Comparison of ENCODE assay signal across 13 cellular contexts in the genomic region with DNA sequence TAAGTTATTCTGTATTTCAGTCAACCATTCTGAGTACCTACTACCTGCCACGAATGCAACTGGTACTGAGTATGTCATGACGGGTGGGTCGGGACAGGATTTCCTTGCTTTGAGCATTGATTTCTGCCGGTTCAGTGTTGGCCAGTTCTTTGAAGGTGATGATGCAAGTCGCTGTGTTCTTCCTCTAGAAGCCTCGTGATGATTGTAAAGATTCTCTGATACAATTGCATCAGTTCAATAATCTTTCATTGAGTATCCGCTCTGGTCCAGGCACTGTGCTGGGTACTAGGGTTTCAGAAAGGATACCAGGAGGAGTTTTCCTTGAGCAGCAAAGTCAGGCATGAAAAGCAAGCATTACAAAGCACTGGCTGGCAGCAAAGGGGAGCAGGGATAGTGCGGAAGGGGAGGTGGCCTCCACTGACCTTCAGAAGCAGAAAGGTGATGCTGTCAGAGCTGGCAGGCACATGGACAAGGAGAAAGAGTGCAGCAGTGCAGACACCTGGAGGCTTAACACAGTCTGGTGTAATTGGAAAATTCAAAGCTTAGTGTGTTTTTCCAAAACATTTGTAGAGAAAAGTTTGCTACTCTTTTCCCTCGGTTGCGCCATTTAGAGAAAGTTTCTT.
DNase-seq lines count a peak whose midpoint lies in the region; ATAC-seq and TF ChIP-seq lines count a peak whose summit lies in the region.
"Had no signal": no experiment of that assay in that cellular context is flagged by ENCODE, and none has a peak within 500 bp of the region (broad histone marks: within the 10 kb centered on the region; RNA-seq: fewer than 3 reads in every experiment).

No MANE protein-coding gene starts in this region.

- H4K20me1 ChIP-seq in osteoblast (ENCODE audit: insufficient read depth, low read length): no peaks in the 10 kb centered on the region

- no peaks in the 10 kb centered on the region for H3K9me3 ChIP-seq in osteoblast (ENCODE audit: low read depth, low read length)
- H3K9me3 ChIP-seq: SJSA1 had no signal

- H3K27ac ChIP-seq in osteoblast (ENCODE audit: low read depth, low read length): no peak overlapping the region
- H3K27ac ChIP-seq: neural progenitor cell, SJSA1 had no signal

- H2AFZ ChIP-seq in osteoblast (ENCODE audit: low read length): no peak overlapping the region
- H2AFZ ChIP-seq: neural progenitor cell had no signal

- H3K27ac Mint-ChIP-seq in activated naive CD4-positive, alpha-beta T cell treated with anti-CD3 and anti-CD28 coated beads, Interleukin-2, amount 50 U/mL, for 24 hours: peak overlapping the region; percentile 99
- H3K27ac Mint-ChIP-seq in T-helper 1 cell treated with Interleukin-12 subunit alpha and Interleukin-12 subunit beta and Interleukin-4 antibody, amounts not matched to agents 30 μg/mL and 1 μg/mL, for 36 hours: peak overlapping the region; percentile 99
- peak overlapping the region; percentile 69 to 76 for H3K27ac Mint-ChIP-seq in effector memory CD8-positive, alpha-beta T cell
- H3K27ac Mint-ChIP-seq in stimulated activated effector memory CD8-positive, alpha-beta T cell treated with anti-CD3 and anti-CD28 coated beads, Interleukin-12 subunit alpha, Interleukin-12 subunit beta, amount 100 ng/mL, for 72 hours: peak overlapping the region; percentile 96
- H3K27ac Mint-ChIP-seq in MCF 10A (ENCODE audit: low read depth, unreplicated experiment): no peak overlapping the region
- H3K27ac Mint-ChIP-seq: neural progenitor cell had no signal

- CTCF ChIA-PET in MCF 10A (lab: Yijun Ruan, JAX): interaction anchor here (0.7 kb wide), 1 partner anchor 190 kb away, joined by 3 read pairs; no protein-coding TSS in a partner anchor

- H3K27me3 ChIP-seq in osteoblast (ENCODE audit: insufficient read depth, low read length): no peaks in the 10 kb centered on the region
- H3K27me3 ChIP-seq: neural progenitor cell, SJSA1 had no signal

- no peaks in the 10 kb centered on the region for H3K36me3 ChIP-seq in osteoblast (ENCODE audit: insufficient read depth, low read length)
- H3K36me3 ChIP-seq: neural progenitor cell, SJSA1 had no signal

- no peaks in the 10 kb centered on the region for H3K27me3 Mint-ChIP-seq in activated naive CD4-positive, alpha-beta T cell treated with anti-CD3 and anti-CD28 coated beads, Interleukin-2, amount 50 U/mL, for 24 hours
- no peaks in the 10 kb centered on the region for H3K27me3 Mint-ChIP-seq in T-helper 1 cell treated with Interleukin-12 subunit alpha and Interleukin-12 subunit beta and Interleukin-4 antibody, amounts not matched to agents 30 μg/mL and 1 μg/mL, for 36 hours (ENCODE audit: low read depth)
- H3K27me3 Mint-ChIP-seq in effector memory CD8-positive, alpha-beta T cell: no peaks in the 10 kb centered on the region
- no peaks in the 10 kb centered on the region for H3K27me3 Mint-ChIP-seq in MCF 10A (ENCODE audit: insufficient read depth, unreplicated experiment)

- POLR2A ChIA-PET in MCF 10A (lab: Yijun Ruan, JAX): no interaction called here

- ATAC-seq in effector memory CD8-positive, alpha-beta T cell (replicated peaks): no peak
- no peak for ATAC-seq in stimulated activated effector memory CD8-positive, alpha-beta T cell treated with anti-CD3 and anti-CD28 coated beads, Interleukin-12 subunit alpha, Interleukin-12 subunit beta, amount 100 ng/mL, for 72 hours
- ATAC-seq: sciatic nerve had no signal

- H3K4me1 ChIP-seq in osteoblast (ENCODE audit: insufficient read depth, low read length): no peaks in the 10 kb centered on the region
- H3K4me1 ChIP-seq: neural progenitor cell had no signal

- H3K36me3 Mint-ChIP-seq in activated naive CD4-positive, alpha-beta T cell treated with anti-CD3 and anti-CD28 coated beads, Interleukin-2, amount 50 U/mL, for 24 hours: peaks cover 58% of the 10 kb centered on the region
- H3K36me3 Mint-ChIP-seq in T-helper 1 cell treated with Interleukin-12 subunit alpha and Interleukin-12 subunit beta and Interleukin-4 antibody, amounts not matched to agents 30 μg/mL and 1 μg/mL, for 36 hours (ENCODE audit: low read depth): peaks cover 80% of the 10 kb centered on the region
- peaks cover 47% of the 10 kb centered on the region for H3K36me3 Mint-ChIP-seq in effector memory CD8-positive, alpha-beta T cell (ENCODE audit: insufficient read depth)
- peaks cover 69% of the 10 kb centered on the region for H3K36me3 Mint-ChIP-seq in stimulated activated effector memory CD8-positive, alpha-beta T cell treated with anti-CD3 and anti-CD28 coated beads, Interleukin-12 subunit alpha, Interleukin-12 subunit beta, amount 100 ng/mL, for 72 hours
- peaks cover 13% of the 10 kb centered on the region for H3K36me3 Mint-ChIP-seq in MCF 10A (ENCODE audit: insufficient read depth, unreplicated experiment)

- H3K79me2 ChIP-seq in osteoblast (ENCODE audit: insufficient read depth, low read length): no peaks in the 10 kb centered on the region

- intact Hi-C loops in MCF 10A (cut with micrococcal nuclease): no loop called here

- DNase-seq in activated naive CD4-positive, alpha-beta T cell treated with Interleukin-2 at 50 U/mL for 16 hours: no peak
- DNase-seq in effector memory CD8-positive, alpha-beta T cell: no peak
- DNase-seq in stimulated activated effector memory CD8-positive, alpha-beta T cell treated with anti-CD3 and anti-CD28 coated beads, Interleukin-12 subunit alpha, Interleukin-12 subunit beta, amount 100 ng/mL, for 72 hours (ENCODE audit: low spot score in 2 of 2): peak in 1 of 2 donors; percentile 44
- no peak for DNase-seq in stimulated activated CD4-positive, alpha-beta T cell treated with anti-CD3 and anti-CD28 coated beads, Interleukin-4, amount 100 ng/mL, for 24 hours
- DNase-seq in osteoblast (ENCODE audit: insufficient read length, low spot score, missing footprints) (no peak), MCF 10A (ENCODE audit: unreplicated experiment) (no peak)
- DNase-seq: dermis blood vessel endothelial cell, hippocampal formation had no signal

- no peak overlapping the region for H3K4me2 ChIP-seq in osteoblast (ENCODE audit: insufficient read depth, low read length)
- H3K4me2 ChIP-seq: neural progenitor cell had no signal

- H3K4me1 Mint-ChIP-seq in activated naive CD4-positive, alpha-beta T cell treated with anti-CD3 and anti-CD28 coated beads, Interleukin-2, amount 50 U/mL, for 24 hours: peaks cover 77% of the 10 kb centered on the region
- peaks cover 63% of the 10 kb centered on the region for H3K4me1 Mint-ChIP-seq in T-helper 1 cell treated with Interleukin-12 subunit alpha and Interleukin-12 subunit beta and Interleukin-4 antibody, amounts not matched to agents 30 μg/mL and 1 μg/mL, for 36 hours (ENCODE audit: low read depth)
- peaks cover 35 to 41% of the 10 kb centered on the region in 2 donors for H3K4me1 Mint-ChIP-seq in effector memory CD8-positive, alpha-beta T cell (ENCODE audit: low read depth in 2 of 2)
- peaks cover 63% of the 10 kb centered on the region for H3K4me1 Mint-ChIP-seq in stimulated activated effector memory CD8-positive, alpha-beta T cell treated with anti-CD3 and anti-CD28 coated beads, Interleukin-12 subunit alpha, Interleukin-12 subunit beta, amount 100 ng/mL, for 72 hours
- peaks cover 9% of the 10 kb centered on the region for H3K4me1 Mint-ChIP-seq in MCF 10A (ENCODE audit: insufficient read depth, unreplicated experiment)
- H3K4me1 Mint-ChIP-seq: neural progenitor cell had no signal

- TF ChIP-seq CTCF in osteoblast (IDR thresholded peaks at IDR 0.05; ENCODE audit: extremely low read depth, low read depth, low read length) (no peak), MCF 10A (IDR thresholded peaks at IDR 0.05; ENCODE audit: unreplicated experiment) (no peak)

- BruUV-seq in MCF 10A (replicated peaks; lab: Mats Ljungman, UMichigan): no TSS peak

- peaks cover 7% of the 10 kb centered on the region for H3K9me3 Mint-ChIP-seq in activated naive CD4-positive, alpha-beta T cell treated with anti-CD3 and anti-CD28 coated beads, Interleukin-2, amount 50 U/mL, for 24 hours
- H3K9me3 Mint-ChIP-seq in T-helper 1 cell treated with Interleukin-12 subunit alpha and Interleukin-12 subunit beta and Interleukin-4 antibody, amounts not matched to agents 30 μg/mL and 1 μg/mL, for 36 hours: peaks cover 23% of the 10 kb centered on the region
- no peaks in the 10 kb centered on the region for H3K9me3 Mint-ChIP-seq in effector memory CD8-positive, alpha-beta T cell
- no peaks in the 10 kb centered on the region for H3K9me3 Mint-ChIP-seq in stimulated activated effector memory CD8-positive, alpha-beta T cell treated with anti-CD3 and anti-CD28 coated beads, Interleukin-12 subunit alpha, Interleukin-12 subunit beta, amount 100 ng/mL, for 72 hours
- no peaks in the 10 kb centered on the region for H3K9me3 Mint-ChIP-seq in MCF 10A (ENCODE audit: unreplicated experiment)

- H3K4me3 ChIP-seq in osteoblast (ENCODE audit: insufficient read depth, low read length): no peak overlapping the region
- H3K4me3 ChIP-seq: neural progenitor cell, SJSA1 had no signal

- peak overlapping the region; percentile 71 for H3K4me3 Mint-ChIP-seq in activated naive CD4-positive, alpha-beta T cell treated with anti-CD3 and anti-CD28 coated beads, Interleukin-2, amount 50 U/mL, for 24 hours
- peak overlapping the region; percentile 57 for H3K4me3 Mint-ChIP-seq in T-helper 1 cell treated with Interleukin-12 subunit alpha and Interleukin-12 subunit beta and Interleukin-4 antibody, amounts not matched to agents 30 μg/mL and 1 μg/mL, for 36 hours
- no peak overlapping the region for H3K4me3 Mint-ChIP-seq in effector memory CD8-positive, alpha-beta T cell
- no peak overlapping the region for H3K4me3 Mint-ChIP-seq in stimulated activated effector memory CD8-positive, alpha-beta T cell treated with anti-CD3 and anti-CD28 coated beads, Interleukin-12 subunit alpha, Interleukin-12 subunit beta, amount 100 ng/mL, for 72 hours
- H3K4me3 Mint-ChIP-seq in MCF 10A (ENCODE audit: unreplicated experiment): no peak overlapping the region
- H3K4me3 Mint-ChIP-seq: neural progenitor cell had no signal

Comparison
In these comparisons a context has a peak if more than half of its experiments do, and no peak if none do; other contexts are left out.
1. H3K4me3 Mint-ChIP-seq: peak in activated naive CD4-positive, alpha-beta T cell treated with anti-CD3 and anti-CD28 coated beads, Interleukin-2, amount 50 U/mL, for 24 hours (single experiment) and T-helper 1 cell treated with Interleukin-12 subunit alpha and Interleukin-12 subunit beta and Interleukin-4 antibody, amounts not matched to agents 30 μg/mL and 1 μg/mL, for 36 hours (single experiment); none in effector memory CD8-positive, alpha-beta T cell (0 of 2), stimulated activated effector memory CD8-positive, alpha-beta T cell treated with anti-CD3 and anti-CD28 coated beads, Interleukin-12 subunit alpha, Interleukin-12 subunit beta, amount 100 ng/mL, for 72 hours (single experiment) and MCF 10A (single experiment).